18 cellular contexts compared by ENCODE assay signal in genomic region chr2:195842932-195843331, GRCh38.
DNase-seq lines count a peak whose midpoint lies in the region; ATAC-seq, FAIRE-seq and TF ChIP-seq lines count a peak whose summit lies in the region.
"Had no signal": no experiment of that assay in that cellular context is flagged by ENCODE, and none has a peak within 500 bp of the region (broad histone marks: within the 10 kb centered on the region; RNA-seq: fewer than 3 reads in every experiment).

No MANE protein-coding gene starts in this region.

- H2AFZ ChIP-seq in DND-41 (ENCODE audit: low read depth, low read length) = peak overlapping the region; percentile 73

- H3K36me3 Mint-ChIP-seq in HFFc6 (ENCODE audit: low read depth) = no peaks in the 10 kb centered on the region
- H3K36me3 Mint-ChIP-seq in activated CD8-positive, alpha-beta T cell treated with anti-CD3 and anti-CD28 coated beads, Interleukin-2, amount 10 ng/mL, durations not matched to agents 7 days and 5 days (ENCODE audit: low read depth) = no peaks in the 10 kb centered on the region

- no peaks in the 10 kb centered on the region for H3K79me2 ChIP-seq in DND-41 (ENCODE audit: insufficient read depth, low read length)

- TF ChIP-seq EP300 in A549 (IDR thresholded peaks at IDR 0.05) = no peak

- POLR2A ChIA-PET in A549 (lab: Yijun Ruan, JAX) = no interaction called here
- POLR2A ChIA-PET in activated CD8-positive, alpha-beta T cell treated with anti-CD3 and anti-CD28 coated beads, Interleukin-2, amount 10 ng/mL, durations not matched to agents 7 days and 5 days (lab: Charles Lee) = no interaction called here

- H3K4me3 Mint-ChIP-seq in HFFc6 = peak overlapping the region; percentile 32; the same call in 1 of the 2 replicates
- peak overlapping the region; percentile 44 for H3K4me3 Mint-ChIP-seq in activated CD8-positive, alpha-beta T cell treated with anti-CD3 and anti-CD28 coated beads, Interleukin-2, amount 10 ng/mL, durations not matched to agents 7 days and 5 days

- no peaks in the 10 kb centered on the region for H3K4me1 Mint-ChIP-seq in HFFc6 (ENCODE audit: low read depth)
- H3K4me1 Mint-ChIP-seq in activated CD8-positive, alpha-beta T cell treated with anti-CD3 and anti-CD28 coated beads, Interleukin-2, amount 10 ng/mL, durations not matched to agents 7 days and 5 days (ENCODE audit: low read depth) = peaks cover 6% of the 10 kb centered on the region

- no peak for FAIRE-seq in A549 (lab: Jason Lieb, UNC)
- FAIRE-seq: pancreas had no signal

- no peaks in the 10 kb centered on the region for H4K20me1 ChIP-seq in DND-41 (ENCODE audit: insufficient read depth, low read length)

- CTCF ChIA-PET in A549 (lab: Yijun Ruan, JAX) = interaction anchor here (1.5 kb wide), 1 partner anchor 16 kb away, joined by 3 read pairs; no protein-coding TSS in a partner anchor
- CTCF ChIA-PET in activated CD8-positive, alpha-beta T cell treated with anti-CD3 and anti-CD28 coated beads, Interleukin-2, amount 10 ng/mL, durations not matched to agents 7 days and 5 days (lab: Charles Lee) = interaction anchor here (0.6 to 1.2 kb wide), 2 partner anchors 226 to 270 kb away, joined by 3 to 5 read pairs; partner anchors contain the start of gene DNAH7

- H3K9me3 Mint-ChIP-seq in HFFc6 = no peaks in the 10 kb centered on the region
- H3K9me3 Mint-ChIP-seq in activated CD8-positive, alpha-beta T cell treated with anti-CD3 and anti-CD28 coated beads, Interleukin-2, amount 10 ng/mL, durations not matched to agents 7 days and 5 days (ENCODE audit: insufficient read depth) = no peaks in the 10 kb centered on the region

- H3K4me3 ChIP-seq in A549 = no peak overlapping the region
- peak overlapping the region in 1 of 2 experiments; percentile 40; a peak in 2 of 4 replicates for H3K4me3 ChIP-seq in DND-41 (ENCODE audit: low read depth in 1 of 2, low read length in 2 of 2)
- no peak overlapping the region for H3K4me3 ChIP-seq in SJCRH30
- H3K4me3 ChIP-seq: pancreas, SK-N-MC had no signal

- H3K9me3 ChIP-seq in A549 (no peaks in the 10 kb centered on the region), DND-41 (ENCODE audit: insufficient read depth, low read length, severe bottlenecking) (no peaks in the 10 kb centered on the region), SJCRH30 (replicated peaks) (no peaks in the 10 kb centered on the region)
- H3K9me3 ChIP-seq: pancreas had no signal

- TF ChIP-seq POLR2A in A549 (IDR thresholded peaks at IDR 0.05; ENCODE audit: low read length) = no peak

- H3K27ac ChIP-seq in A549 (no peak overlapping the region), DND-41 (ENCODE audit: low read length) (no peak overlapping the region), SJCRH30 (no peak overlapping the region)
- H3K27ac ChIP-seq: pancreas, SK-N-MC had no signal

- H3K27ac Mint-ChIP-seq in HFFc6 = no peak overlapping the region
- peak overlapping the region; percentile 62 for H3K27ac Mint-ChIP-seq in activated CD8-positive, alpha-beta T cell treated with anti-CD3 and anti-CD28 coated beads, Interleukin-2, amount 10 ng/mL, durations not matched to agents 7 days and 5 days

- TF ChIP-seq RAD21 in A549 (conservative IDR thresholded peaks at IDR 0.05 in 1 of 2, IDR thresholded peaks at IDR 0.05 in 1 of 2) = no peak

- TF ChIP-seq CTCF in A549 (IDR thresholded peaks at IDR 0.05) = no peak
- TF ChIP-seq CTCF in DND-41 (IDR thresholded peaks at IDR 0.05; ENCODE audit: borderline replicate concordance, extremely low read depth, low read length, poor library complexity, severe bottlenecking) = no peak
- TF ChIP-seq CTCF in HFFc6 (IDR thresholded peaks at IDR 0.05) = no peak

- WGBS in A549 (ENCODE audit: missing lambda C conversion rate) = 50% methylated on average over 3 of the region's 3 CpGs

- H3K27me3 ChIP-seq in DND-41 (ENCODE audit: insufficient read depth, low read length, poor library complexity) (no peaks in the 10 kb centered on the region), SJCRH30 (no peaks in the 10 kb centered on the region)
- H3K27me3 ChIP-seq: pancreas had no signal

- H3K4me1 ChIP-seq in A549 (no peaks in the 10 kb centered on the region), DND-41 (ENCODE audit: insufficient read depth, low read length) (peaks cover 18% of the 10 kb centered on the region), SJCRH30 (no peaks in the 10 kb centered on the region)
- H3K4me1 ChIP-seq: pancreas had no signal

- no peak overlapping the region for H3K9ac ChIP-seq in DND-41 (ENCODE audit: low read depth, low read length)

- H3K4me2 ChIP-seq in A549 (peak overlapping the region; percentile 41; the same call in 2 of the 3 replicates), DND-41 (ENCODE audit: insufficient read depth, low read length) (peak overlapping the region; percentile 55)

- ATAC-seq in A549 = no peak
- ATAC-seq in DND-41 (ENCODE audit: insufficient read depth, low read depth) = peak; percentile 82
- ATAC-seq in activated CD8-positive, alpha-beta T cell treated with anti-CD3 and anti-CD28 coated beads, Interleukin-2, amount 10 ng/mL, durations not matched to agents 7 days and 5 days = peak; percentile 44
- no peak for ATAC-seq in GM18520 (IDR thresholded peaks at IDR 0.05; ENCODE audit: unreplicated experiment)
- no peak for ATAC-seq in HG03571 (IDR thresholded peaks at IDR 0.05; ENCODE audit: unreplicated experiment)
- ATAC-seq: left lobe of liver, pancreas had no signal

- H3K27me3 Mint-ChIP-seq in HFFc6 (ENCODE audit: insufficient read depth) = no peaks in the 10 kb centered on the region
- peaks cover 2% of the 10 kb centered on the region for H3K27me3 Mint-ChIP-seq in activated CD8-positive, alpha-beta T cell treated with anti-CD3 and anti-CD28 coated beads, Interleukin-2, amount 10 ng/mL, durations not matched to agents 7 days and 5 days (ENCODE audit: low read depth)

- H3K36me3 ChIP-seq in DND-41 (ENCODE audit: insufficient read depth, low read length) (no peaks in the 10 kb centered on the region), SJCRH30 (no peaks in the 10 kb centered on the region)

- no peak for DNase-seq in A549 (ENCODE audit: low read depth in 1 of 2, low spot score in 1 of 2)
- DNase-seq in DND-41 = no peak
- DNase-seq in HFFc6 = no peak
- no peak for DNase-seq in activated CD8-positive, alpha-beta T cell treated with anti-CD3 and anti-CD28 coated beads, Interleukin-2, amount 10 ng/mL, durations not matched to agents 7 days and 5 days
- no peak for DNase-seq in SJCRH30
- DNase-seq: activated CD4-positive, alpha-beta T cell treated with anti-CD3 and anti-CD28 coated beads, Interleukin-2, amount 50 U/mL, for 4 hours; AML-193; aorta; GF-D8; GOT3; NCI-H1694; NCI-H446 treated with DMSO at 0.1 percent for 48 hours; pancreas; stimulated activated CD4-positive, alpha-beta T cell treated with anti-CD3 and anti-CD28 coated beads, Interleukin-4, amount 100 ng/mL, for 1 hour had no signal

TF ChIP-seq in A549, 52 proteins besides CTCF, POLR2A, EP300 and RAD21:
- TF ChIP-seq MAFK (IDR thresholded peaks at IDR 0.05; ENCODE audit: partially characterized antibody) (no peak), ZC3H11A (IDR thresholded peaks at IDR 0.05) (no peak), TP53 (CRISPR knock-in tag; IDR thresholded peaks at IDR 0.05) (no peak), HOXB5 (CRISPR knock-in tag; IDR thresholded peaks at IDR 0.05) (no peak), ATOH8 (CRISPR knock-in tag; IDR thresholded peaks at IDR 0.05; ENCODE audit: low read depth) (no peak), ZNF302 (CRISPR knock-in tag; IDR thresholded peaks at IDR 0.05) (no peak), CHD4 (IDR thresholded peaks at IDR 0.05; ENCODE audit: borderline replicate concordance) (no peak), CBX8 (IDR thresholded peaks at IDR 0.05) (no peak), KDM1A (IDR thresholded peaks at IDR 0.05; ENCODE audit: low read depth) (no peak)

Comparison
In these comparisons a context has a peak if more than half of its experiments do, and no peak if none do; other contexts are left out.
1. ATAC-seq: peak in DND-41 (single experiment) and activated CD8-positive, alpha-beta T cell treated with anti-CD3 and anti-CD28 coated beads, Interleukin-2, amount 10 ng/mL, durations not matched to agents 7 days and 5 days (single experiment); none in A549 (0 of 2), GM18520 (single experiment) and HG03571 (single experiment).